ENCODE assay signal across 18 cellular contexts in genomic region chr4:8719421-8719820, GRCh38.
"Had no signal": no experiment of that assay in that cellular context is flagged by ENCODE, and none has a peak within 500 bp of the region (broad histone marks: within the 10 kb centered on the region; RNA-seq: fewer than 3 reads in every experiment).

No MANE protein-coding gene starts in this region.

- H3K27ac ChIP-seq: epithelial cell of prostate, heart right ventricle, parathyroid adenoma, skin epidermis, tibial nerve, vagina had no signal

- H3K4me3 ChIP-seq: heart right ventricle, skin epidermis, tibial nerve, vagina had no signal

- H3K27me3 ChIP-seq: tibial nerve, vagina had no signal

- DNase-seq: activated CD4-positive, alpha-beta memory T cell treated with anti-CD3 and anti-CD28 coated beads, Interleukin-2, amount 10 ng/mL, durations not matched to agents 7 days and 5 days; activated CD4-positive, alpha-beta T cell treated with anti-CD3 and anti-CD28 coated beads, Interleukin-2, amount 10 ng/mL, durations not matched to agents 24 days and 14 days; activated naive CD4-positive, alpha-beta T cell; activated naive CD8-positive, alpha-beta T cell treated with anti-CD3 and anti-CD28 coated beads, Interleukin-2, amount 10 ng/mL, durations not matched to agents 7 days and 5 days; amygdala; cortex of kidney; heart right ventricle; nephron progenitor cell; right cardiac atrium; stimulated activated CD4-positive, alpha-beta T cell treated with anti-CD3 and anti-CD28 coated beads, Interleukin-2, amount 100 ng/mL, for 24 hours; stimulated activated naive CD8-positive, alpha-beta T cell treated with anti-CD3 and anti-CD28 coated beads, Interleukin-15, amount 100 ng/mL, for 72 hours; T-helper 9 cell had no signal

- H3K36me3 ChIP-seq: heart right ventricle, tibial nerve, vagina had no signal

- H3K9me3 ChIP-seq: vagina had no signal

- ATAC-seq: heart right ventricle; right cardiac atrium; stimulated activated effector memory CD8-positive, alpha-beta T cell treated with anti-CD3 and anti-CD28 coated beads, Interleukin-12 subunit alpha, Interleukin-12 subunit beta, amount 100 ng/mL, for 72 hours; stimulated activated naive CD8-positive, alpha-beta T cell treated with anti-CD3 and anti-CD28 coated beads, Interleukin-15, amount 100 ng/mL, for 72 hours had no signal

- H3K4me1 ChIP-seq: heart right ventricle, parathyroid adenoma, tibial nerve, vagina had no signal
